In genomic region chr19:35775298-35776101, GRCh38 we compare ENCODE assay signal across 8 cellular contexts. TPM values are rescaled to one million over a fixed set of nuclear protein-coding genes. Genes with fewer than 3 reads are reported as not detected.
DNase-seq lines count a peak whose midpoint lies in the region; ATAC-seq, FAIRE-seq and TF ChIP-seq lines count a peak whose summit lies in the region.

Gene ARHGAP33 (plus strand): TSS chr19:35775564. CDS start chr19:35775659, 95 bp downstream.

- H2AK5ac ChIP-seq in H1 (ENCODE audit: low read depth, low read length) = no peak within 1 kb of the TSS
- no peak within 1 kb of the TSS for H2AK5ac ChIP-seq in mesenchymal stem cell (ENCODE audit: low read length, severe bottlenecking)

- no peak for TF ChIP-seq RAD21 in H1 (IDR thresholded peaks at IDR 0.05 in 1 of 2, conservative IDR thresholded peaks at IDR 0.05 in 1 of 2; ENCODE audit: low read depth in 2 of 2, low read length in 2 of 2)

- CTCF ChIA-PET in H1 (lab: Charles Lee; ENCODE audit: partially characterized antibody) = interaction anchor here (1.3 kb wide), 1 partner anchor 31 kb away, joined by 4 read pairs; no protein-coding TSS in a partner anchor

- H3K18ac ChIP-seq in H1 (ENCODE audit: extremely low read depth, low read length) (no peak within 1 kb of the TSS; the same call in 1 of the 2 replicates), mesenchymal stem cell (ENCODE audit: low read depth in 1 of 2, low read length in 2 of 2) (peak within 1 kb of the TSS in 1 of 2 experiments; percentile 96)

- peak; percentile 89 for ATAC-seq in GM21390 (IDR thresholded peaks at IDR 0.05; ENCODE audit: unreplicated experiment)

- H3K4me3 ChIP-seq in H1 (ENCODE audit: extremely low read depth in 1 of 4, insufficient read depth in 2 of 4, low read depth in 3 of 4, low read length in 4 of 4) (peak within 1 kb of the TSS; percentile 57 to 83 (median 68)), mesenchymal stem cell (ENCODE audit: insufficient read depth in 1 of 2, low read depth in 1 of 2, low read length in 2 of 2) (peak within 1 kb of the TSS; percentile 79 to 96)

- H3K9ac ChIP-seq in H1 (replicated peaks in 1 of 4; ENCODE audit: extremely low read depth in 1 of 4, low read depth in 3 of 4, low read length in 3 of 4) = no peak within 1 kb of the TSS
- peak within 1 kb of the TSS; percentile 76 for H3K9ac ChIP-seq in mesenchymal stem cell (ENCODE audit: low read length)

- peaks cover 0 to 9% (median 7%) of the 10 kb centered on the region in 4 experiments; a peak in 3 of 7 replicates for H3K27me3 ChIP-seq in H1 (replicated peaks in 1 of 4; ENCODE audit: control insufficient read depth in 3 of 4, extremely low read depth in 1 of 4, insufficient read depth in 3 of 4, low read length in 3 of 4)
- H3K27me3 ChIP-seq in mesenchymal stem cell (ENCODE audit: control insufficient read depth in 1 of 2, insufficient read depth in 1 of 2, low read length in 2 of 2) = no peaks in the 10 kb centered on the region

- FAIRE-seq in H1 (lab: Jason Lieb, UNC) = peak; percentile 62

- DNase-seq in Caki2 (ENCODE audit: low read depth) = peak; percentile 96
- DNase-seq in HUDEP-2 (lab: John Stamatoyannopoulos, UW; ENCODE audit: unreplicated experiment in 76 of 76) = peak in 75 of 76 experiments; percentile 45 to 100 (median 99)
- DNase-seq in NOMO-1 treated with dmso at 0.1 percent for 144 hours (lab: John Stamatoyannopoulos, UW; ENCODE audit: unreplicated experiment) = peak; percentile 94
- DNase-seq in activated CD8-positive, alpha-beta memory T cell treated with anti-CD3 and anti-CD28 coated beads for 4 hours (ENCODE audit: low read depth in 2 of 2) = peak; percentile 97
- DNase-seq in H1 (ENCODE audit: low read depth in 1 of 2, low spot score in 2 of 2) = peak; percentile 87 to 100
- peak; percentile 97 for DNase-seq in mesenchymal stem cell
- peak; percentile 97 for DNase-seq in stimulated activated CD8-positive, alpha-beta memory T cell treated with anti-CD3 and anti-CD28 coated beads, Interleukin-12 subunit alpha, Interleukin-12 subunit beta, amount 100 ng/mL, for 24 hours (ENCODE audit: extremely low read depth)

- WGBS in H1 (ENCODE audit: extremely low coverage in 1 of 2, insufficient coverage in 1 of 2, insufficient read length in 1 of 2, insufficient replicate concordance in 2 of 2, low coverage in 1 of 2, low lambda C conversion rate in 2 of 2, missing lambda C conversion rate in 1 of 2), 2 experiments = 2% methylated on average over 35 of the region's 82 CpGs; no CpG with 5 or more reads in 1 of the 2 experiments
- WGBS in mesenchymal stem cell = under 1% methylated on average over 26 of the region's 82 CpGs

- H4K8ac ChIP-seq in H1 (ENCODE audit: extremely low read depth, insufficient read depth, low read length) (no peak within 1 kb of the TSS), mesenchymal stem cell (ENCODE audit: low read length) (peak within 1 kb of the TSS; percentile 66)

- in situ Hi-C loops in Caki2 (cut with HindIII; ENCODE audit: low pct_unique_long_range_greater_than_20kb, low sequenced_read_pairs) = no loop called here

- H3K36me3 ChIP-seq in H1 (ENCODE audit: control insufficient read depth in 2 of 4, insufficient read depth in 4 of 4, low read length in 3 of 4) (no peaks in the 10 kb centered on the region), mesenchymal stem cell (ENCODE audit: control insufficient read depth in 1 of 2, insufficient read depth in 2 of 2, low read depth in 1 of 2, low read length in 2 of 2) (peaks cover 9 to 17% of the 10 kb centered on the region in 2 experiments)

- H3K79me1 ChIP-seq in H1 (ENCODE audit: low read depth, low read length) = no peaks in the 10 kb centered on the region; the same call in 1 of the 2 replicates
- peaks cover 16% of the 10 kb centered on the region for H3K79me1 ChIP-seq in mesenchymal stem cell (replicated peaks; ENCODE audit: low read length, poor library complexity, severe bottlenecking)

- H4K20me1 ChIP-seq in H1 (replicated peaks in 1 of 2; ENCODE audit: control insufficient read depth in 1 of 2, insufficient read depth in 2 of 2, low read length in 2 of 2) = peaks cover 0 to 1% of the 10 kb centered on the region in 2 experiments

- no peak within 1 kb of the TSS for H2BK20ac ChIP-seq in H1 (ENCODE audit: low read length)

- H3K56ac ChIP-seq in H1 (replicated peaks; ENCODE audit: insufficient read length, low read depth, low read length) = no peak within 1 kb of the TSS

- TF ChIP-seq EP300 in H1 (IDR thresholded peaks at IDR 0.05; ENCODE audit: borderline replicate concordance in 1 of 2, low read depth in 2 of 2, low read length in 2 of 2) = no peak

- no peak; a peak in 1 of 4 replicates for TF ChIP-seq CTCF in H1 (IDR thresholded peaks at IDR 0.05; ENCODE audit: control extremely low read depth in 1 of 3, insufficient read depth in 1 of 3, low read depth in 1 of 3, low read length in 3 of 3)

- peaks cover 4% of the 10 kb centered on the region; the same call in 1 of the 2 replicates for H3K23me2 ChIP-seq in H1 (ENCODE audit: low read depth, low read length)

- H3K4me1 ChIP-seq in H1 (replicated peaks in 1 of 4; ENCODE audit: control insufficient read depth in 3 of 4, insufficient read depth in 4 of 4, low read length in 3 of 4) (peaks cover 0 to 21% (median 17%) of the 10 kb centered on the region in 4 experiments; a peak in 6 of 7 replicates), mesenchymal stem cell (ENCODE audit: control insufficient read depth, insufficient read depth, low read depth, low read length) (peaks cover 15% of the 10 kb centered on the region)

- H3K9me3 ChIP-seq in H1 (ENCODE audit: insufficient read depth in 2 of 2, low read depth in 1 of 2, low read length in 1 of 2) = no peaks in the 10 kb centered on the region
- H3K9me3 ChIP-seq in mesenchymal stem cell (ENCODE audit: control insufficient read depth, low read length) = no peaks in the 10 kb centered on the region

- H3K4me2 ChIP-seq in H1 (ENCODE audit: insufficient read depth in 1 of 2, low read depth in 2 of 2, low read length in 2 of 2) (peak within 1 kb of the TSS; percentile 63 to 82), mesenchymal stem cell (ENCODE audit: low read length, poor library complexity, severe bottlenecking) (peak within 1 kb of the TSS; percentile 92)

- H4K5ac ChIP-seq in H1 (ENCODE audit: insufficient read length, low read depth, low read length) = no peak within 1 kb of the TSS

- no peak for TF ChIP-seq POLR2A in H1 (IDR thresholded peaks at IDR 0.05; ENCODE audit: control extremely low read depth in 1 of 2, low read depth in 2 of 2, low read length in 2 of 2)

- no peak within 1 kb of the TSS for H4K91ac ChIP-seq in H1 (replicated peaks; ENCODE audit: insufficient read length, low read length)
- peak within 1 kb of the TSS; percentile 28 for H4K91ac ChIP-seq in mesenchymal stem cell (ENCODE audit: low read length)

- no peak within 1 kb of the TSS for H3K23ac ChIP-seq in H1 (ENCODE audit: insufficient read length)
- H3K23ac ChIP-seq in mesenchymal stem cell (ENCODE audit: low read length in 2 of 2) = no peak within 1 kb of the TSS

- H2BK120ac ChIP-seq in H1 (replicated peaks; ENCODE audit: low read depth, low read length) (no peak within 1 kb of the TSS), mesenchymal stem cell (ENCODE audit: low read depth, low read length) (no peak within 1 kb of the TSS)

- no peaks in the 10 kb centered on the region for H3K79me2 ChIP-seq in H1 (ENCODE audit: control insufficient read depth in 1 of 2, insufficient read depth in 2 of 2, low read length in 2 of 2)

- H3K14ac ChIP-seq in H1 (ENCODE audit: insufficient read length) (no peak within 1 kb of the TSS), mesenchymal stem cell (ENCODE audit: low read length in 2 of 2) (peak within 1 kb of the TSS in 1 of 2 experiments; percentile 88)

- H2AFZ ChIP-seq in H1 (ENCODE audit: low read length) (no peak within 1 kb of the TSS; the same call in 1 of the 2 replicates), mesenchymal stem cell (ENCODE audit: low read depth, low read length) (peak within 1 kb of the TSS; percentile 80)

- H2BK15ac ChIP-seq in H1 (ENCODE audit: low read length) (peak within 1 kb of the TSS; percentile 96; the same call in 1 of the 2 replicates), mesenchymal stem cell (ENCODE audit: low read depth, poor library complexity, severe bottlenecking) (peak within 1 kb of the TSS; percentile 87)

- H2BK12ac ChIP-seq in H1 (ENCODE audit: low read depth, low read length) = peak within 1 kb of the TSS; percentile 0; the same call in 1 of the 2 replicates
- peak within 1 kb of the TSS in 1 of 2 experiments; percentile 43 for H2BK12ac ChIP-seq in mesenchymal stem cell (ENCODE audit: low read length in 2 of 2)

- POLR2A ChIA-PET in H1 (lab: Charles Lee; ENCODE audit: partially characterized antibody) = interaction anchor here (0.7 to 3.1 kb wide), 4 partner anchors 8 to 30 kb away, joined by 3 to 11 read pairs (median 6); partner anchors contain the start of genes LIN37, PSENEN and U2AF1L4

- no peak within 1 kb of the TSS for H3K27ac ChIP-seq in H1 (ENCODE audit: low read depth, low read length)
- no peak within 1 kb of the TSS for H3K27ac ChIP-seq in mesenchymal stem cell (ENCODE audit: low read length, poor library complexity, severe bottlenecking)

- 0 out of 2 replicates have a peak within 1 kb of the TSS, but pooled peaks have one; percentile 55 for H2BK5ac ChIP-seq in H1 (ENCODE audit: low read depth, low read length)
- H2BK5ac ChIP-seq in mesenchymal stem cell (ENCODE audit: low read depth, low read length, poor library complexity, severe bottlenecking) = no peak within 1 kb of the TSS

- H3K4ac ChIP-seq in H1 (replicated peaks; ENCODE audit: insufficient read length, low read depth, low read length) = peak within 1 kb of the TSS; percentile 19
- no peak within 1 kb of the TSS for H3K4ac ChIP-seq in mesenchymal stem cell (ENCODE audit: low read depth in 1 of 2, low read length in 2 of 2)

TF ChIP-seq in H1, 55 proteins besides CTCF, POLR2A, EP300 and RAD21 (continues in another document):
- peak; percentile 87; the same call in 1 of the 2 replicates for TF ChIP-seq SP1 (IDR thresholded peaks at IDR 0.05; ENCODE audit: low read depth, low read length)
- peak; percentile 84 for TF ChIP-seq KDM4A (IDR thresholded peaks at IDR 0.05; ENCODE audit: low read depth, low read length, severe bottlenecking)
- no peak for TF ChIP-seq SIRT6 (IDR thresholded peaks at IDR 0.05; ENCODE audit: low read length)
- no peak for TF ChIP-seq NRF1 (IDR thresholded peaks at IDR 0.05; ENCODE audit: low read depth, low read length)

RNA-seq across cellular contexts. Expression of gene ARHGAP33, which starts in this region (rescaled TPM):
- 2.2 and 3.5 TPM in 2 replicates for total RNA-seq in Caki2 (2014; rRNA removed; shearing (Covaris generic); ENCODE audit: low replicate concordance)
- total RNA-seq in H1 (2021; fragmentation: NEBNext Ultra II Directional; extraction: Animal tissue kit (Norgen Biotek cat#: 25700)) = 25.0 and 25.2 TPM in 2 replicates
- 6.5 and 11.2 TPM in 2 replicates for polyA plus RNA-seq in H1 (2011; rRNA removed)
- 5.6 TPM for polyA plus RNA-seq in H1 (2011; cell fraction: cytosol; rRNA removed)
- 63.2 TPM for polyA plus RNA-seq in H1 (2011; cell fraction: nucleus; rRNA removed)
- 16.6 to 27.6 TPM (median 25.0 TPM) in 4 replicates for polyA plus RNA-seq in H1 (2012, experiment 1 of 2)
- polyA plus RNA-seq in H1 (2012, experiment 2 of 2) = 13.4 TPM
- 19.4 TPM for polyA plus RNA-seq in H1 (2013, experiment 1 of 2)
- polyA plus RNA-seq in H1 (2013, experiment 2 of 2) = 18.1 TPM
- polyA minus RNA-seq in H1 (2011; rRNA and poly(A)+ RNA removed) = 3.9 and 5.8 TPM in 2 replicates
- polyA minus RNA-seq in H1 (2011; cell fraction: cytosol; rRNA and poly(A)+ RNA removed) = 12.0 TPM
- 24.6 TPM for polyA minus RNA-seq in H1 (2011; cell fraction: nucleus; rRNA and poly(A)+ RNA removed)
- 11.6 TPM for polyA plus RNA-seq in mesenchymal stem cell (2013, experiment 1 of 2)
- polyA plus RNA-seq in mesenchymal stem cell (2013, experiment 2 of 2) = 4.5 TPM
